ENCODE assay signal across 23 cellular contexts in the genomic region with DNA sequence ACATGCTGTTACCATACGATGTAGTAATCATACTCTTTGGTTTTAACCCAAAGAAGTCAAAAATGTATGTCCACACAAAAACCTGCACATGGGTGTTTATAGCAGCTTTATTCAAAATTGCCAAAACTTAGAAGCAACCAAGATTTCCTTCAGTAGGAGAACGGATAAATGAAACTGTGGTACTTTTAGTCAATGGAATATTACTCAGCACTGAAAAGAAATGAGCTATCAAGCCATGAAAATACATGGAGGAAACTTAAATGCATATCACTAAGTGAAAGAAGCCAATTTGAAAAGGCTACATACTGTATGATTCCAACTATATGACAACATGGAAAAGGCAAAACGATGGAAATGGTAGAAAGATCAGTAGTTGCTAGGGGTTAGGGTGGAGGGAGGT.
A peak's percentile ranks its signal among the peaks of the same experiment; 100 is the strongest.
DNase-seq lines count a peak whose midpoint lies in the region; ATAC-seq and TF ChIP-seq lines count a peak whose summit lies in the region.
"Had no signal": no experiment of that assay in that cellular context is flagged by ENCODE, and none has a peak within 500 bp of the region (broad histone marks: within the 10 kb centered on the region; RNA-seq: fewer than 3 reads in every experiment).

No MANE protein-coding gene starts in this region.

- H3K9me3 ChIP-seq in T-helper 17 cell (ENCODE audit: control insufficient read depth, low read length, poor library complexity, severe bottlenecking) (no peaks in the 10 kb centered on the region), subcutaneous abdominal adipose tissue (ENCODE audit: control insufficient read depth in 5 of 5, low read length in 5 of 5) (no peaks in the 10 kb centered on the region), left ventricle myocardium inferior (replicated peaks) (no peaks in the 10 kb centered on the region)
- no peaks in the 10 kb centered on the region for H3K9me3 ChIP-seq in CD4-positive, alpha-beta T cell (ENCODE audit: control insufficient read depth, low read length)
- H3K9me3 ChIP-seq: spleen, tibial nerve had no signal

- POLR2A ChIA-PET in CD4-positive, alpha-beta T cell (lab: Charles Lee): no interaction called here

- ATAC-seq in T-helper 17 cell (no peak), HG03108 (IDR thresholded peaks at IDR 0.05; ENCODE audit: unreplicated experiment) (no peak)
- no peak for ATAC-seq in CD4-positive, alpha-beta T cell (ENCODE audit: poor library complexity)
- ATAC-seq: stimulated activated memory B cell treated with anti-CD40 and anti-IgM and Interleukin-4, amounts not matched to agents 10 μg/mL and 1 μg/mL and 100 μg/mL, for 72 hours had no signal

- H3K27me3 Mint-ChIP-seq in T-helper 17 cell: peaks cover 18% of the 10 kb centered on the region
- H3K27me3 Mint-ChIP-seq in nephron (ENCODE audit: low read depth): peaks cover 6% of the 10 kb centered on the region
- no peaks in the 10 kb centered on the region for H3K27me3 Mint-ChIP-seq in CD4-positive, alpha-beta T cell

- peak overlapping the region; percentile 96 for H3K27ac ChIP-seq in subcutaneous abdominal adipose tissue (ENCODE audit: low read depth, low read length)
- H3K27ac ChIP-seq in brain microvascular endothelial cell: no peak overlapping the region
- H3K27ac ChIP-seq in CD4-positive, alpha-beta T cell (ENCODE audit: low read depth, low read length): no peak overlapping the region
- no peak overlapping the region for H3K27ac ChIP-seq in left ventricle myocardium inferior (replicated peaks)

- intact Hi-C loops in CD4-positive, alpha-beta T cell (cut with DNase I, micrococcal nuclease): no loop called here
- intact Hi-C loops in left ventricle myocardium inferior (cut with micrococcal nuclease): no loop called here

- H3K9me3 Mint-ChIP-seq in nephron: peaks cover 5% of the 10 kb centered on the region
- no peaks in the 10 kb centered on the region for H3K9me3 Mint-ChIP-seq in CD4-positive, alpha-beta T cell
- H3K9me3 Mint-ChIP-seq: brain; naive B cell; stimulated activated memory B cell treated with anti-CD40 and anti-IgM and Interleukin-4, amounts not matched to agents 10 μg/mL and 1 μg/mL and 100 μg/mL, for 72 hours; T-helper 1 cell treated with Interleukin-12 subunit alpha and Interleukin-12 subunit beta and Interleukin-4 antibody, amounts not matched to agents 30 μg/mL and 1 μg/mL, for 36 hours had no signal

- H3K4me3 ChIP-seq in fibroblast of pulmonary artery (replicated peaks; ENCODE audit: low read depth, low read length) (peak overlapping the region; percentile 37), subcutaneous abdominal adipose tissue (ENCODE audit: low read depth in 1 of 5, low read length in 5 of 5) (no peak overlapping the region), brain microvascular endothelial cell (ENCODE audit: low read depth, low read length) (no peak overlapping the region), left ventricle myocardium inferior (no peak overlapping the region)
- H3K4me3 ChIP-seq: spleen had no signal

- H3K4me1 ChIP-seq in subcutaneous abdominal adipose tissue (ENCODE audit: control insufficient read depth in 5 of 5, insufficient read depth in 5 of 5, low read length in 5 of 5) (peaks cover 0 to 49% (median 18%) of the 10 kb centered on the region in 5 donors), left ventricle myocardium inferior (no peaks in the 10 kb centered on the region)
- H3K4me1 ChIP-seq: tibial nerve had no signal

- CTCF ChIA-PET in CD4-positive, alpha-beta T cell (lab: Charles Lee): interaction anchor here (2.0 kb wide), 1 partner anchor 200 kb away, joined by 4 read pairs; no protein-coding TSS in a partner anchor

- no peaks in the 10 kb centered on the region for H3K36me3 ChIP-seq in subcutaneous abdominal adipose tissue (ENCODE audit: control insufficient read depth in 5 of 5, insufficient read depth in 5 of 5, low read length in 5 of 5)
- no peaks in the 10 kb centered on the region for H3K36me3 ChIP-seq in brain microvascular endothelial cell (replicated peaks)
- H3K36me3 ChIP-seq in left ventricle myocardium inferior: no peaks in the 10 kb centered on the region
- H3K36me3 ChIP-seq: spleen, tibial nerve had no signal

- TF ChIP-seq CTCF in fibroblast of pulmonary artery (IDR thresholded peaks at IDR 0.05; ENCODE audit: low read length, missing control alignments): no peak
- no peak for TF ChIP-seq CTCF in nephron (IDR thresholded peaks at IDR 0.05; ENCODE audit: unreplicated experiment in 3 of 3)
- no peak for TF ChIP-seq CTCF in brain microvascular endothelial cell (IDR thresholded peaks at IDR 0.05; ENCODE audit: low read depth, low read length, missing control alignments)
- no peak for TF ChIP-seq CTCF in CD4-positive, alpha-beta T cell (IDR thresholded peaks at IDR 0.05)
- no peak for TF ChIP-seq CTCF in left ventricle myocardium inferior (IDR thresholded peaks at IDR 0.05; ENCODE audit: borderline replicate concordance)

- DNase-seq in T-helper 17 cell (no peak), fibroblast of pulmonary artery (ENCODE audit: low read depth) (no peak), brain microvascular endothelial cell (no peak), left ventricle myocardium inferior (no peak)
- DNase-seq in CD4-positive, alpha-beta T cell: no peak
- DNase-seq: activated CD8-positive, alpha-beta memory T cell treated with anti-CD3 and anti-CD28 coated beads for 24 hours; activated gamma-delta T cell; activated T-cell treated with anti-CD3 and anti-CD28 coated beads, Interleukin-2, amount 50 U/mL, for 1 hour; effector memory CD4-positive, alpha-beta T cell; GOT3; naive B cell; NCI-H1436; NCI-H510A; spleen; stimulated activated CD4-positive, alpha-beta T cell treated with anti-CD3 and anti-CD28 coated beads, Interleukin-2, amount 100 ng/mL, for 48 hours had no signal

- H3K9ac ChIP-seq in subcutaneous abdominal adipose tissue (ENCODE audit: low read length in 5 of 5): no peak overlapping the region

- peak overlapping the region; percentile 32 for H3K27ac Mint-ChIP-seq in T-helper 17 cell
- peak overlapping the region; percentile 93 to 97 (median 95) for H3K27ac Mint-ChIP-seq in nephron
- no peak overlapping the region for H3K27ac Mint-ChIP-seq in CD4-positive, alpha-beta T cell
- H3K27ac Mint-ChIP-seq: B cell; stimulated activated memory B cell treated with anti-CD40 and anti-IgM and Interleukin-4, amounts not matched to agents 10 μg/mL and 1 μg/mL and 100 μg/mL, for 72 hours; T-helper 1 cell treated with Interleukin-12 subunit alpha and Interleukin-12 subunit beta and Interleukin-4 antibody, amounts not matched to agents 30 μg/mL and 1 μg/mL, for 36 hours had no signal

- no peaks in the 10 kb centered on the region for H3K4me1 Mint-ChIP-seq in T-helper 17 cell
- peaks cover 44% of the 10 kb centered on the region for H3K4me1 Mint-ChIP-seq in nephron
- H3K4me1 Mint-ChIP-seq in CD4-positive, alpha-beta T cell (ENCODE audit: low read depth): no peaks in the 10 kb centered on the region
- H3K4me1 Mint-ChIP-seq: B cell; naive B cell; stimulated activated memory B cell treated with anti-CD40 and anti-IgM and Interleukin-4, amounts not matched to agents 10 μg/mL and 1 μg/mL and 100 μg/mL, for 72 hours had no signal

- in situ Hi-C loops in brain microvascular endothelial cell (cut with HindIII; ENCODE audit: low pct_ligation_motif_present, low sequenced_read_pairs): no loop called here

- H3K36me3 Mint-ChIP-seq in T-helper 17 cell (ENCODE audit: low read depth) (no peaks in the 10 kb centered on the region), nephron (ENCODE audit: low read depth) (no peaks in the 10 kb centered on the region)
- no peaks in the 10 kb centered on the region for H3K36me3 Mint-ChIP-seq in CD4-positive, alpha-beta T cell (ENCODE audit: low read depth)
- H3K36me3 Mint-ChIP-seq: brain; naive B cell; stimulated activated memory B cell treated with anti-CD40 and anti-IgM and Interleukin-4, amounts not matched to agents 10 μg/mL and 1 μg/mL and 100 μg/mL, for 72 hours had no signal

- H3K27me3 ChIP-seq in subcutaneous abdominal adipose tissue (ENCODE audit: control insufficient read depth in 5 of 5, insufficient read depth in 4 of 5, low read length in 5 of 5) (no peaks in the 10 kb centered on the region), brain microvascular endothelial cell (replicated peaks) (no peaks in the 10 kb centered on the region), left ventricle myocardium inferior (ENCODE audit: low read depth) (peaks cover 13% of the 10 kb centered on the region)
- H3K27me3 ChIP-seq in CD4-positive, alpha-beta T cell (ENCODE audit: control insufficient read depth, insufficient read depth, low read length): no peaks in the 10 kb centered on the region
- H3K27me3 ChIP-seq: spleen, tibial nerve had no signal

- H3K4me3 Mint-ChIP-seq in T-helper 17 cell (no peak overlapping the region), nephron (peak overlapping the region in 1 of 3 experiments; percentile 82)
- no peak overlapping the region for H3K4me3 Mint-ChIP-seq in CD4-positive, alpha-beta T cell
- H3K4me3 Mint-ChIP-seq: B cell; naive B cell; stimulated activated memory B cell treated with anti-CD40 and anti-IgM and Interleukin-4, amounts not matched to agents 10 μg/mL and 1 μg/mL and 100 μg/mL, for 72 hours; T-helper 1 cell treated with Interleukin-12 subunit alpha and Interleukin-12 subunit beta and Interleukin-4 antibody, amounts not matched to agents 30 μg/mL and 1 μg/mL, for 36 hours had no signal
